ENCODE assay signal across 1 cellular context in genomic region chr4:26884486-26884988, GRCh38.
TF ChIP-seq lines count a peak whose summit lies in the region.

No MANE protein-coding gene starts in this region.

TF ChIP-seq in GM23338, 12 proteins besides CTCF, POLR2A, EP300 and RAD21 (continued from another document):
- no peak for TF ChIP-seq ETS1 (IDR thresholded peaks at IDR 0.05)
- no peak for TF ChIP-seq CREB1 (CRISPR knock-in tag; IDR thresholded peaks at IDR 0.05; ENCODE audit: low read depth)
- no peak for TF ChIP-seq POLR2AphosphoS5 (IDR thresholded peaks at IDR 0.05; ENCODE audit: low read depth)
- TF ChIP-seq REST (IDR thresholded peaks at IDR 0.05; ENCODE audit: unreplicated experiment) = no peak
- no peak for TF ChIP-seq ZNF462 (CRISPR knock-in tag; IDR thresholded peaks at IDR 0.05)
- TF ChIP-seq ZNF331 (CRISPR knock-in tag; IDR thresholded peaks at IDR 0.05; ENCODE audit: low read depth) = no peak
TF ChIP-seq in GM23338: peak in this region for 0.
